ENCODE assay signal across 10 cellular contexts in the genomic region with DNA sequence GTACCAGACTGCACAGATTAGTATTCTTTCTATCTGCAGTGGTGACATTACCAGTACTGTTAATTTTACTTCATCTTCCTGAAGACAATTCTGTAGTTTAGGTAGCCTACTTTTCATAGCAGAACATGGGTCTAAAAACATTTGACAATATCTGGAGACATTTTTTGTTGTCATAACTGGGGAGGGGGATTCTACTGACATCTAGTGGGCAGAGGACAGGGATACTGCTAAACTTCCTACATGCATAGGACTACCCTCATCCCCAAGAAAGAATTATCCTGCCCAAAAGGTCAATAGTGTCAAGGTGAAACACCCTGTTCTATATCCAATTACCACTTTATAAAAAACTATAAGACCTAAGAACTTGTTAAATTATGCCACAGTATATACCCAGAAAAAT. TPM values are rescaled to one million over a fixed set of nuclear protein-coding genes. Genes with fewer than 3 reads are reported as not detected.
A peak's percentile ranks its signal among the peaks of the same experiment; 100 is the strongest.
DNase-seq lines count a peak whose midpoint lies in the region; ATAC-seq and TF ChIP-seq lines count a peak whose summit lies in the region.
"Had no signal": no experiment of that assay in that cellular context is flagged by ENCODE, and none has a peak within 500 bp of the region (broad histone marks: within the 10 kb centered on the region; RNA-seq: fewer than 3 reads in every experiment).

No MANE protein-coding gene starts in this region.

- H3K36me3 Mint-ChIP-seq in H9 (ENCODE audit: insufficient read depth in 1 of 3, low read depth in 3 of 3): peaks cover 0 to 6% (median 0%) of the 10 kb centered on the region in 3 experiments; a peak in 3 of 7 replicates
- peaks cover 0 to 21% (median 0%) of the 10 kb centered on the region in 5 donors for H3K36me3 Mint-ChIP-seq in naive thymus-derived CD4-positive, alpha-beta T cell

- no peak overlapping the region for H3K14ac ChIP-seq in H9 (ENCODE audit: insufficient read depth, low read length)

- H3K27ac Mint-ChIP-seq in H9: no peak overlapping the region
- H3K27ac Mint-ChIP-seq in naive thymus-derived CD4-positive, alpha-beta T cell: no peak overlapping the region

- no peak overlapping the region for H4K8ac ChIP-seq in H9 (replicated peaks; ENCODE audit: insufficient read length, low read depth, low read length)

- no peak overlapping the region for H3K56ac ChIP-seq in H9 (ENCODE audit: insufficient read length, low read depth, low read length)

- no peak overlapping the region for H2BK20ac ChIP-seq in H9 (ENCODE audit: low read depth, low read length, poor library complexity, severe bottlenecking)

- H3K23ac ChIP-seq in H9 (ENCODE audit: insufficient read length, low read depth, low read length): no peak overlapping the region

- no peak overlapping the region for H3K4ac ChIP-seq in H9 (ENCODE audit: low read depth, low read length)

- peaks cover 16% of the 10 kb centered on the region for H3K23me2 ChIP-seq in H9 (ENCODE audit: insufficient read length, low read depth, low read length, poor library complexity, severe bottlenecking)

- H4K20me1 ChIP-seq in H9 (ENCODE audit: control insufficient read depth, insufficient read depth, insufficient read length) (no peaks in the 10 kb centered on the region), OCI-LY1 (ENCODE audit: insufficient read depth, low read length) (no peaks in the 10 kb centered on the region)

- H3K27me3 Mint-ChIP-seq in H9 (ENCODE audit: low read depth): peaks cover 77% of the 10 kb centered on the region
- H3K27me3 Mint-ChIP-seq in naive thymus-derived CD4-positive, alpha-beta T cell: peaks cover 84 to 88% (median 86%) of the 10 kb centered on the region in 5 donors

- intact Hi-C loops in naive thymus-derived CD4-positive, alpha-beta T cell (cut with micrococcal nuclease): no loop called here

- H3K27ac ChIP-seq in AG04450 (ENCODE audit: low read depth, low read length) (no peak overlapping the region), H9 (ENCODE audit: insufficient read length, low read depth, low read length) (no peak overlapping the region), OCI-LY1 (ENCODE audit: low read depth, low read length, poor library complexity, severe bottlenecking) (no peak overlapping the region)
- no peak overlapping the region for H3K27ac ChIP-seq in naive thymus-derived CD4-positive, alpha-beta T cell (ENCODE audit: low read depth, low read length)
- H3K27ac ChIP-seq: thoracic aorta had no signal

- H3K4me1 ChIP-seq in H9 (ENCODE audit: insufficient read depth, low read length) (no peaks in the 10 kb centered on the region), OCI-LY1 (ENCODE audit: insufficient read depth, low read length, severe bottlenecking) (no peaks in the 10 kb centered on the region)
- peaks cover 0 to 7% of the 10 kb centered on the region in 2 donors for H3K4me1 ChIP-seq in naive thymus-derived CD4-positive, alpha-beta T cell (ENCODE audit: control insufficient read depth in 2 of 2, insufficient read depth in 2 of 2, low read length in 2 of 2)

- no peaks in the 10 kb centered on the region for H3F3A ChIP-seq in OCI-LY1 (ENCODE audit: insufficient read depth, low read length)

- H3K79me2 ChIP-seq in H9 (ENCODE audit: insufficient read depth, low read length) (no peaks in the 10 kb centered on the region), OCI-LY1 (ENCODE audit: insufficient read depth, low read length) (no peaks in the 10 kb centered on the region)

- H3K4me2 ChIP-seq in H9 (ENCODE audit: insufficient read depth, insufficient read length, low read length): no peak overlapping the region
- H3K4me2 ChIP-seq in OCI-LY1 (ENCODE audit: low read length): no peak overlapping the region

- no peak overlapping the region for H3K9ac ChIP-seq in H9 (ENCODE audit: extremely low read depth, insufficient read length, low read length)
- H3K9ac ChIP-seq in OCI-LY1 (ENCODE audit: low read length): no peak overlapping the region

- H3K9me3 ChIP-seq in AG04450 (ENCODE audit: control insufficient read depth, insufficient read depth, low read length): no peaks in the 10 kb centered on the region
- no peaks in the 10 kb centered on the region for H3K9me3 ChIP-seq in H9 (ENCODE audit: control insufficient read depth, low read depth, low read length)
- no peaks in the 10 kb centered on the region for H3K9me3 ChIP-seq in OCI-LY1 (ENCODE audit: low read length)
- H3K9me3 ChIP-seq in naive thymus-derived CD4-positive, alpha-beta T cell (ENCODE audit: control insufficient read depth in 2 of 3, low read length in 3 of 3): no peaks in the 10 kb centered on the region

- H2BK120ac ChIP-seq in H9 (ENCODE audit: low read depth, low read length, poor library complexity, severe bottlenecking): no peak overlapping the region

- H4K91ac ChIP-seq in H9 (ENCODE audit: insufficient read length, low read depth, low read length): no peak overlapping the region

- H3K9me2 ChIP-seq in OCI-LY1 (ENCODE audit: low read depth, low read length): no peaks in the 10 kb centered on the region

- H2AFZ ChIP-seq in H9 (ENCODE audit: low read length) (no peak overlapping the region), OCI-LY1 (ENCODE audit: low read length) (no peak overlapping the region)

- peak; percentile 48 for TF ChIP-seq CTCF in AG04450 (IDR thresholded peaks at IDR 0.05; ENCODE audit: low read depth, low read length)
- peak; percentile 76 for TF ChIP-seq CTCF in H9 (conservative IDR thresholded peaks at IDR 0.05)
- TF ChIP-seq CTCF in OCI-LY1 (IDR thresholded peaks at IDR 0.05; ENCODE audit: low read length): peak; percentile 35; the same call in 1 of the 2 replicates
- TF ChIP-seq CTCF in fibroblast of the aortic adventitia (IDR thresholded peaks at IDR 0.05; ENCODE audit: insufficient read depth, low read length): peak; percentile 19

- no peak overlapping the region for H3K4me3 Mint-ChIP-seq in H9
- no peak overlapping the region for H3K4me3 Mint-ChIP-seq in naive thymus-derived CD4-positive, alpha-beta T cell

- no peak overlapping the region for H2AK5ac ChIP-seq in H9 (ENCODE audit: insufficient read length, low read length)

- CTCF ChIA-PET in AG04450 (lab: Charles Lee): interaction anchor here (1.0 to 2.1 kb wide), 3 partner anchors 95 to 179 kb away, joined by 3 to 10 read pairs (median 9); no protein-coding TSS in a partner anchor
- CTCF ChIA-PET in naive thymus-derived CD4-positive, alpha-beta T cell (lab: Charles Lee): no interaction called here

- H4K5ac ChIP-seq in H9 (ENCODE audit: insufficient read length, low read depth, low read length): no peak overlapping the region

- POLR2A ChIA-PET in AG04450 (lab: Yijun Ruan, JAX): no interaction called here
- POLR2A ChIA-PET in naive thymus-derived CD4-positive, alpha-beta T cell (lab: Charles Lee): no interaction called here

- no peak overlapping the region for H2BK15ac ChIP-seq in H9 (ENCODE audit: low read depth, low read length)

- H3K27me3 ChIP-seq in AG04450 (ENCODE audit: control insufficient read depth, insufficient read depth, low read length) (no peaks in the 10 kb centered on the region), H9 (ENCODE audit: insufficient read depth, low read length) (peaks cover 26% of the 10 kb centered on the region; the same call in 1 of the 2 replicates), OCI-LY1 (ENCODE audit: insufficient read depth, low read length) (no peaks in the 10 kb centered on the region)
- peaks cover 0 to 11% of the 10 kb centered on the region in 2 donors for H3K27me3 ChIP-seq in naive thymus-derived CD4-positive, alpha-beta T cell (ENCODE audit: control insufficient read depth in 2 of 2, insufficient read depth in 2 of 2, low read length in 2 of 2)

- no peak overlapping the region for H2BK12ac ChIP-seq in H9 (ENCODE audit: insufficient read length, low read depth, low read length)

- ATAC-seq in HG02588 (IDR thresholded peaks at IDR 0.05; ENCODE audit: unreplicated experiment): no peak
- ATAC-seq in HG02759 (IDR thresholded peaks at IDR 0.05; ENCODE audit: unreplicated experiment): no peak
- ATAC-seq in naive thymus-derived CD4-positive, alpha-beta T cell: no peak

- no peaks in the 10 kb centered on the region for H3K79me1 ChIP-seq in H9 (ENCODE audit: insufficient read depth, low read depth, low read length, poor library complexity, severe bottlenecking)

- no peaks in the 10 kb centered on the region for H3K36me3 ChIP-seq in OCI-LY1 (ENCODE audit: insufficient read depth, low read length)
- H3K36me3 ChIP-seq in naive thymus-derived CD4-positive, alpha-beta T cell (ENCODE audit: control insufficient read depth in 2 of 3, insufficient read depth in 3 of 3, low read length in 3 of 3): no peaks in the 10 kb centered on the region
- H3K36me3 ChIP-seq: thoracic aorta had no signal

- H3T11ph ChIP-seq in H9 (ENCODE audit: low read length): no peak overlapping the region

- H3K4me3 ChIP-seq in AG04450 (ENCODE audit: low read depth, low read length) (no peak overlapping the region), OCI-LY1 (ENCODE audit: low read depth, low read length, poor library complexity, severe bottlenecking) (no peak overlapping the region), fibroblast of the aortic adventitia (ENCODE audit: low read depth, low read length) (no peak overlapping the region)
- no peak overlapping the region for H3K4me3 ChIP-seq in naive thymus-derived CD4-positive, alpha-beta T cell (ENCODE audit: low read length)
- H3K4me3 ChIP-seq: thoracic aorta had no signal

- DNase-seq in AG04450 (ENCODE audit: low read depth, low spot score): no peak
- no peak for DNase-seq in H9
- DNase-seq in fibroblast of the aortic adventitia (ENCODE audit: low read depth): no peak
- DNase-seq in nucleus accumbens (lab: John Stamatoyannopoulos, UW): no peak
- DNase-seq in naive thymus-derived CD4-positive, alpha-beta T cell: no peak
- DNase-seq: islet precursor cell had no signal

- H3K9me3 Mint-ChIP-seq in H9: peaks cover 7 to 16% of the 10 kb centered on the region in 2 experiments
- H3K9me3 Mint-ChIP-seq in naive thymus-derived CD4-positive, alpha-beta T cell: peaks cover 6 to 44% (median 28%) of the 10 kb centered on the region in 11 donors

- peaks cover 9% of the 10 kb centered on the region in 2 experiments for H3K4me1 Mint-ChIP-seq in H9
- H3K4me1 Mint-ChIP-seq in naive thymus-derived CD4-positive, alpha-beta T cell: peaks cover 6 to 14% (median 10%) of the 10 kb centered on the region in 7 donors

- no peak overlapping the region for H3K18ac ChIP-seq in H9 (ENCODE audit: insufficient read length, low read depth, low read length)

- no peak overlapping the region for H2BK5ac ChIP-seq in H9 (ENCODE audit: insufficient read length, low read length)

RNA-seq across cellular contexts. Expression of gene ARHGAP29, which starts 3.4 kb away (rescaled TPM):
- polyA plus RNA-seq in AG04450 (2011; rRNA removed): 21.3 and 30.4 TPM in 2 replicates
- polyA minus RNA-seq in AG04450 (2011; rRNA and poly(A)+ RNA removed): 19.9 and 30.5 TPM in 2 replicates
- total RNA-seq in H9 (2021) (1.0 and 1.3 TPM in 2 replicates), fibroblast of the aortic adventitia (ENCODE audit: low replicate concordance) (32.5 and 77.2 TPM in 2 replicates)
- total RNA-seq in naive thymus-derived CD4-positive, alpha-beta T cell: under 1 TPM in 2 of 5 experiments, not detected in 3; 0.02 to 0.37 TPM
- polyA plus RNA-seq in naive thymus-derived CD4-positive, alpha-beta T cell: under 1 TPM in 1 of 2 donors, not detected in 1; 0.13 TPM

Comparison
In these comparisons a context has a peak if more than half of its experiments do, and no peak if none do; other contexts are left out.
1. CTCF ChIP-seq: peak in every context shown above with its lines; median percentile 76 in H9; 48 in AG04450; 35 in OCI-LY1; 19 in fibroblast of the aortic adventitia.
2. RNA of gene ARHGAP29, which starts 3.4 kb away (total RNA-seq): 32.5 to 77.2 TPM in fibroblast of the aortic adventitia; 1.0 to 1.3 TPM in H9 and 0.02 to 0.37 TPM in naive thymus-derived CD4-positive, alpha-beta T cell; every median in the first group is over 10 times any median in the second.